In the genomic region with DNA sequence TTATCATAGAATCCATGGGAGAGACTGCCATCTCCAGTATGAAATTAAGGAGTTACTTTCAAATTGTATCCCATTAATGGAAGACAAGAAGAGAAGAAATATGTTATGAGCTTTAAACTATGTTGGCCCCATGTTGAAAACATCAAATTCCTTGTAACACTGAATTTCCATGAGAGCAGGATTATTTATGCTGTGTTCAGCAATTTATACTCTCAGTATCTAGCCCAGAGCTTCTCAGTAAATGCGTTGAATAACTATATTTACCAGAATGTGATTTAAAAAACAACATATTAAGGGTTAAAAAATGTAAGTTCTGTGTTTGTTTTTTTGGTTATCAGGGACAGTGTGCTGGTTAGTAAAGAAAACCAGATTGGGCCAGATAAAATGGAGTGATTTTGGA, we compare ENCODE assay signal across 8 cellular contexts.
"Had no signal": no experiment of that assay in that cellular context is flagged by ENCODE, and none has a peak within 500 bp of the region (broad histone marks: within the 10 kb centered on the region; RNA-seq: fewer than 3 reads in every experiment).

No MANE protein-coding gene starts in this region.

- H3K9me3 ChIP-seq: HAP-1 had no signal

- H3K4me3 ChIP-seq: GM23248, HAP-1, K562 had no signal

- H2AFZ ChIP-seq: GM23248 had no signal

- H3K27ac ChIP-seq: GM23248 had no signal

- H3K27ac Mint-ChIP-seq: HFFc6 had no signal

- ATAC-seq: HCT116, K562 had no signal

- H3K36me3 ChIP-seq: HAP-1 had no signal

- H3K9ac ChIP-seq: GM23248 had no signal

- H3K4me3 Mint-ChIP-seq: HFFc6 had no signal

- DNase-seq: GM23248, GOT3, H7, HFFc6 had no signal

- FAIRE-seq: HTR-8/SVneo, K562 had no signal
